In genomic region chr19:9806781-9807180, GRCh38 we compare ENCODE assay signal across 12 cellular contexts. TPM values are rescaled to one million over a fixed set of nuclear protein-coding genes. Genes with fewer than 3 reads are reported as not detected.
DNase-seq lines count a peak whose midpoint lies in the region; ATAC-seq, FAIRE-seq and TF ChIP-seq lines count a peak whose summit lies in the region.
"Had no signal": no experiment of that assay in that cellular context is flagged by ENCODE, and none has a peak within 500 bp of the region (broad histone marks: within the 10 kb centered on the region; RNA-seq: fewer than 3 reads in every experiment).

No MANE protein-coding gene starts in this region.

- H3K27me3 Mint-ChIP-seq in CD4-positive, CD25-positive, alpha-beta regulatory T cell = no peaks in the 10 kb centered on the region
- H3K27me3 Mint-ChIP-seq in CD8-positive, alpha-beta T cell (ENCODE audit: low read depth) = no peaks in the 10 kb centered on the region
- no peaks in the 10 kb centered on the region for H3K27me3 Mint-ChIP-seq in naive thymus-derived CD4-positive, alpha-beta T cell

- peak overlapping the region; percentile 6 for H3K27ac ChIP-seq in CD4-positive, CD25-positive, alpha-beta regulatory T cell (ENCODE audit: insufficient read depth, low read length, poor library complexity, severe bottlenecking)
- H3K27ac ChIP-seq in CD8-positive, alpha-beta T cell (ENCODE audit: low read depth, low read length) = peak overlapping the region; percentile 30
- peak overlapping the region; percentile 59 for H3K27ac ChIP-seq in naive thymus-derived CD4-positive, alpha-beta T cell (ENCODE audit: low read depth, low read length)
- no peak overlapping the region for H3K27ac ChIP-seq in kidney (ENCODE audit: low read depth in 2 of 2, low read length in 2 of 2)
- H3K27ac ChIP-seq: BLaER1 treated with 17β-estradiol and CSF1 and Interleukin-3, amounts not matched to agents 10 nM and 100 nM; HL-60 had no signal

- no peak for DNase-seq in CD4-positive, CD25-positive, alpha-beta regulatory T cell
- no peak for DNase-seq in CD8-positive, alpha-beta T cell
- DNase-seq in RPMI8226 (peak; percentile 87), medulla oblongata (ENCODE audit: extremely low spot score) (no peak), kidney (no peak)
- no peak for DNase-seq in naive thymus-derived CD4-positive, alpha-beta T cell
- DNase-seq in stimulated activated CD8-positive, alpha-beta memory T cell treated with anti-CD3 and anti-CD28 coated beads, Interleukin-4, amount 100 ng/mL, for 48 hours = no peak
- DNase-seq: ACHN, HCEC 1CT, HFFc6 had no signal

- H3K9ac ChIP-seq in kidney (ENCODE audit: low read length in 2 of 2) = no peak overlapping the region
- H3K9ac ChIP-seq: BLaER1 treated with 17β-estradiol and CSF1 and Interleukin-3, amounts not matched to agents 10 nM and 100 nM had no signal

- H3K4me3 ChIP-seq in CD4-positive, CD25-positive, alpha-beta regulatory T cell (ENCODE audit: low read depth, low read length) = no peak overlapping the region
- H3K4me3 ChIP-seq in CD8-positive, alpha-beta T cell (ENCODE audit: low read depth, low read length) = no peak overlapping the region
- no peak overlapping the region for H3K4me3 ChIP-seq in naive thymus-derived CD4-positive, alpha-beta T cell (ENCODE audit: low read length)
- H3K4me3 ChIP-seq in kidney (ENCODE audit: low read length in 2 of 2) = no peak overlapping the region
- H3K4me3 ChIP-seq: BLaER1 treated with 17β-estradiol and CSF1 and Interleukin-3, amounts not matched to agents 10 nM and 100 nM had no signal

- H3K27me3 ChIP-seq in CD4-positive, CD25-positive, alpha-beta regulatory T cell (ENCODE audit: control insufficient read depth, insufficient read depth, low read length) = no peaks in the 10 kb centered on the region
- no peaks in the 10 kb centered on the region for H3K27me3 ChIP-seq in CD8-positive, alpha-beta T cell (ENCODE audit: insufficient read depth, low read length)
- no peaks in the 10 kb centered on the region for H3K27me3 ChIP-seq in naive thymus-derived CD4-positive, alpha-beta T cell (ENCODE audit: control insufficient read depth in 2 of 2, insufficient read depth in 2 of 2, low read length in 2 of 2)
- H3K27me3 ChIP-seq: BLaER1 treated with 17β-estradiol and CSF1 and Interleukin-3, amounts not matched to agents 10 nM and 100 nM had no signal

- peak overlapping the region in 1 of 4 donors; percentile 19 for H3K4me3 Mint-ChIP-seq in CD4-positive, CD25-positive, alpha-beta regulatory T cell
- no peak overlapping the region for H3K4me3 Mint-ChIP-seq in CD8-positive, alpha-beta T cell
- H3K4me3 Mint-ChIP-seq in naive thymus-derived CD4-positive, alpha-beta T cell = peak overlapping the region in 2 of 10 donors; percentile 40 to 49
- H3K4me3 Mint-ChIP-seq: HFFc6 had no signal

- CTCF ChIA-PET in CD8-positive, alpha-beta T cell (lab: Charles Lee) = interaction anchor here (0.7 to 1.5 kb wide), 4 partner anchors 8 to 302 kb away, joined by 3 to 4 read pairs (median 4); no protein-coding TSS in a partner anchor
- CTCF ChIA-PET in naive thymus-derived CD4-positive, alpha-beta T cell (lab: Charles Lee) = interaction anchor here (1.6 kb wide), 1 partner anchor 11 kb away, joined by 6 read pairs; no protein-coding TSS in a partner anchor

- H3K9me3 Mint-ChIP-seq in CD4-positive, CD25-positive, alpha-beta regulatory T cell = no peaks in the 10 kb centered on the region
- no peaks in the 10 kb centered on the region for H3K9me3 Mint-ChIP-seq in CD8-positive, alpha-beta T cell
- no peaks in the 10 kb centered on the region for H3K9me3 Mint-ChIP-seq in naive thymus-derived CD4-positive, alpha-beta T cell
- H3K9me3 Mint-ChIP-seq: HFFc6 had no signal

- POLR2A ChIA-PET in CD8-positive, alpha-beta T cell (lab: Charles Lee) = interaction anchor here (2.0 kb wide), 1 partner anchor 12 kb away, joined by 7 read pairs; the partner anchor contains the start of gene FBXL12
- POLR2A ChIA-PET in naive thymus-derived CD4-positive, alpha-beta T cell (lab: Charles Lee) = interaction anchor here (0.6 to 4.5 kb wide), 4 partner anchors 11 to 38 kb away, joined by 3 to 19 read pairs (median 9); partner anchors contain the start of genes FBXL12 and ZNF846

- H3K4me1 Mint-ChIP-seq in CD4-positive, CD25-positive, alpha-beta regulatory T cell = peaks cover 0 to 42% (median 16%) of the 10 kb centered on the region in 4 donors
- peaks cover 44% of the 10 kb centered on the region for H3K4me1 Mint-ChIP-seq in CD8-positive, alpha-beta T cell (ENCODE audit: low read depth)
- H3K4me1 Mint-ChIP-seq in naive thymus-derived CD4-positive, alpha-beta T cell = peaks cover 9 to 50% (median 36%) of the 10 kb centered on the region in 7 donors

- H3K36me3 ChIP-seq in CD4-positive, CD25-positive, alpha-beta regulatory T cell (ENCODE audit: control insufficient read depth, insufficient read depth, low read length) = peaks cover 19% of the 10 kb centered on the region
- H3K36me3 ChIP-seq in CD8-positive, alpha-beta T cell (ENCODE audit: insufficient read depth, low read length) = peaks cover 12% of the 10 kb centered on the region
- peaks cover 4 to 20% (median 9%) of the 10 kb centered on the region in 3 experiments for H3K36me3 ChIP-seq in naive thymus-derived CD4-positive, alpha-beta T cell (ENCODE audit: control insufficient read depth in 2 of 3, insufficient read depth in 3 of 3, low read length in 3 of 3)
- H3K36me3 ChIP-seq in kidney (ENCODE audit: control insufficient read depth in 1 of 2, insufficient read depth in 2 of 2, low read length in 2 of 2) = peaks cover 10 to 12% of the 10 kb centered on the region in 2 donors

- peaks cover 7% of the 10 kb centered on the region for H3K36me3 Mint-ChIP-seq in CD4-positive, CD25-positive, alpha-beta regulatory T cell
- H3K36me3 Mint-ChIP-seq in CD8-positive, alpha-beta T cell = peaks cover 23% of the 10 kb centered on the region
- peaks cover 0 to 15% (median 8%) of the 10 kb centered on the region in 5 donors for H3K36me3 Mint-ChIP-seq in naive thymus-derived CD4-positive, alpha-beta T cell

- intact Hi-C loops in CD8-positive, alpha-beta T cell (cut with DNase I, micrococcal nuclease) = no loop called here
- intact Hi-C loops in naive thymus-derived CD4-positive, alpha-beta T cell (cut with micrococcal nuclease) = no loop called here
- intact Hi-C loops in kidney (cut with DNase I) = no loop called here

- no peak for ATAC-seq in CD4-positive, CD25-positive, alpha-beta regulatory T cell (ENCODE audit: low read depth in 2 of 2)
- ATAC-seq in CD8-positive, alpha-beta T cell = no peak
- ATAC-seq in naive thymus-derived CD4-positive, alpha-beta T cell = no peak

- no peak for FAIRE-seq in kidney (lab: Jason Lieb, UNC)

- H3K4me1 ChIP-seq in CD4-positive, CD25-positive, alpha-beta regulatory T cell (ENCODE audit: control insufficient read depth, insufficient read depth, low read length, poor library complexity, severe bottlenecking) = peaks cover 35% of the 10 kb centered on the region
- H3K4me1 ChIP-seq in CD8-positive, alpha-beta T cell (ENCODE audit: insufficient read depth, low read length) = peaks cover 54% of the 10 kb centered on the region
- H3K4me1 ChIP-seq in naive thymus-derived CD4-positive, alpha-beta T cell (ENCODE audit: control insufficient read depth in 2 of 2, insufficient read depth in 2 of 2, low read length in 2 of 2) = peaks cover 29 to 52% of the 10 kb centered on the region in 2 donors
- H3K4me1 ChIP-seq in kidney (ENCODE audit: control insufficient read depth in 1 of 2, insufficient read depth in 1 of 2, low read depth in 1 of 2, low read length in 2 of 2) = peaks cover 0 to 2% of the 10 kb centered on the region in 2 donors
- H3K4me1 ChIP-seq: BLaER1 treated with 17β-estradiol and CSF1 and Interleukin-3, amounts not matched to agents 10 nM and 100 nM had no signal

- peak overlapping the region in 2 of 3 donors; percentile 20 to 62 for H3K27ac Mint-ChIP-seq in CD4-positive, CD25-positive, alpha-beta regulatory T cell
- H3K27ac Mint-ChIP-seq in CD8-positive, alpha-beta T cell = peak overlapping the region; percentile 90
- H3K27ac Mint-ChIP-seq in naive thymus-derived CD4-positive, alpha-beta T cell = peak overlapping the region in 7 of 9 donors; percentile 78 to 95 (median 91)
- H3K27ac Mint-ChIP-seq: HFFc6 had no signal

- no peaks in the 10 kb centered on the region for H3K9me3 ChIP-seq in CD4-positive, CD25-positive, alpha-beta regulatory T cell (ENCODE audit: control insufficient read depth in 2 of 2, low read length in 2 of 2)
- H3K9me3 ChIP-seq in CD8-positive, alpha-beta T cell (ENCODE audit: low read length) = no peaks in the 10 kb centered on the region
- H3K9me3 ChIP-seq in naive thymus-derived CD4-positive, alpha-beta T cell (ENCODE audit: control insufficient read depth in 2 of 3, low read length in 3 of 3) = no peaks in the 10 kb centered on the region
- no peaks in the 10 kb centered on the region for H3K9me3 ChIP-seq in kidney (ENCODE audit: control insufficient read depth in 1 of 2, low read length in 2 of 2)
- H3K9me3 ChIP-seq: BLaER1 treated with 17β-estradiol and CSF1 and Interleukin-3, amounts not matched to agents 10 nM and 100 nM had no signal

- TF ChIP-seq CTCF in CD8-positive, alpha-beta T cell (IDR thresholded peaks at IDR 0.05) = no peak
- TF ChIP-seq CTCF in kidney (IDR thresholded peaks at IDR 0.05; ENCODE audit: borderline replicate concordance, extremely low read depth, insufficient read depth) = no peak

RNA-seq across cellular contexts. Expression of gene FBXL12, which starts 12.1 kb away (rescaled TPM):
- 34.8 TPM for total RNA-seq in CD4-positive, CD25-positive, alpha-beta regulatory T cell
- polyA plus RNA-seq in CD4-positive, CD25-positive, alpha-beta regulatory T cell = 10 to 100 TPM in 1 of 4 donors, 1 to 10 TPM in 3; 7.8 to 15.9 (median 9.5) TPM
- total RNA-seq in CD8-positive, alpha-beta T cell = 10 to 100 TPM; 38.9 to 41.3 TPM
- total RNA-seq in naive thymus-derived CD4-positive, alpha-beta T cell = 10 to 100 TPM; 16.8 to 36.2 (median 34.0) TPM
- 10 to 100 TPM in 1 of 2 donors, 1 to 10 TPM in 1; 8.5 to 16.1 TPM for polyA plus RNA-seq in naive thymus-derived CD4-positive, alpha-beta T cell
- total RNA-seq in kidney = 22.2 TPM
- 12.7 TPM for polyA plus RNA-seq in kidney (ENCODE audit: insufficient read depth, low read depth, low replicate concordance)

RNA-seq across cellular contexts. Expression of gene UBL5, which starts 20.9 kb away (rescaled TPM):
- 234 TPM for total RNA-seq in CD4-positive, CD25-positive, alpha-beta regulatory T cell
- 100 to 1,000 TPM; 786 to 952 (median 832) TPM for polyA plus RNA-seq in CD4-positive, CD25-positive, alpha-beta regulatory T cell
- 100 to 1,000 TPM; 161 to 173 TPM for total RNA-seq in CD8-positive, alpha-beta T cell
- total RNA-seq in naive thymus-derived CD4-positive, alpha-beta T cell = 100 to 1,000 TPM; 182 to 375 (median 198) TPM
- 100 to 1,000 TPM; 613 to 717 TPM for polyA plus RNA-seq in naive thymus-derived CD4-positive, alpha-beta T cell
- total RNA-seq in kidney = 322 TPM
- polyA plus RNA-seq in kidney (ENCODE audit: insufficient read depth, low read depth, low replicate concordance) = 968 TPM

RNA-seq across cellular contexts. Expression of gene PIN1, which starts 28.3 kb away (rescaled TPM):
- 72.0 TPM for total RNA-seq in CD4-positive, CD25-positive, alpha-beta regulatory T cell
- polyA plus RNA-seq in CD4-positive, CD25-positive, alpha-beta regulatory T cell = 100 to 1,000 TPM in 3 of 4 donors, 10 to 100 TPM in 1; 87.9 to 135 (median 113) TPM
- 10 to 100 TPM; 42.4 to 42.7 TPM for total RNA-seq in CD8-positive, alpha-beta T cell
- 10 to 100 TPM; 41.4 to 93.2 (median 61.1) TPM for total RNA-seq in naive thymus-derived CD4-positive, alpha-beta T cell
- polyA plus RNA-seq in naive thymus-derived CD4-positive, alpha-beta T cell = 10 to 100 TPM; 88.9 to 94.7 TPM
- 57.7 TPM for total RNA-seq in kidney
- 143 TPM for polyA plus RNA-seq in kidney (ENCODE audit: insufficient read depth, low read depth, low replicate concordance)

RNA-seq across cellular contexts. Expression of gene ZNF846, which starts 38.2 kb away (rescaled TPM):
- total RNA-seq in CD4-positive, CD25-positive, alpha-beta regulatory T cell = 8.4 TPM
- polyA plus RNA-seq in CD4-positive, CD25-positive, alpha-beta regulatory T cell = 1 to 10 TPM; 3.6 to 6.4 (median 3.9) TPM
- total RNA-seq in CD8-positive, alpha-beta T cell = 1 to 10 TPM; 6.4 to 8.2 TPM
- total RNA-seq in naive thymus-derived CD4-positive, alpha-beta T cell = 10 to 100 TPM in 3 of 5 experiments, 1 to 10 TPM in 2; 5.1 to 24.8 (median 13.0) TPM
- polyA plus RNA-seq in naive thymus-derived CD4-positive, alpha-beta T cell = 10 to 100 TPM in 1 of 2 donors, 1 to 10 TPM in 1; 6.2 to 10.0 TPM
- 17.7 TPM for total RNA-seq in kidney
- 5.8 TPM for polyA plus RNA-seq in kidney (ENCODE audit: insufficient read depth, low read depth, low replicate concordance)

Comparison
In these comparisons a context has a peak if more than half of its experiments do, and no peak if none do; other contexts are left out.
1. H3K27ac ChIP-seq: peak in CD4-positive, CD25-positive, alpha-beta regulatory T cell (single experiment), CD8-positive, alpha-beta T cell (single experiment) and naive thymus-derived CD4-positive, alpha-beta T cell (single experiment); none in kidney (0 of 2).
2. H3K27ac Mint-ChIP-seq: peak in every context shown above with its lines; median percentile 91 in naive thymus-derived CD4-positive, alpha-beta T cell; 90 in CD8-positive, alpha-beta T cell; 41 in CD4-positive, CD25-positive, alpha-beta regulatory T cell.